In the genomic region with DNA sequence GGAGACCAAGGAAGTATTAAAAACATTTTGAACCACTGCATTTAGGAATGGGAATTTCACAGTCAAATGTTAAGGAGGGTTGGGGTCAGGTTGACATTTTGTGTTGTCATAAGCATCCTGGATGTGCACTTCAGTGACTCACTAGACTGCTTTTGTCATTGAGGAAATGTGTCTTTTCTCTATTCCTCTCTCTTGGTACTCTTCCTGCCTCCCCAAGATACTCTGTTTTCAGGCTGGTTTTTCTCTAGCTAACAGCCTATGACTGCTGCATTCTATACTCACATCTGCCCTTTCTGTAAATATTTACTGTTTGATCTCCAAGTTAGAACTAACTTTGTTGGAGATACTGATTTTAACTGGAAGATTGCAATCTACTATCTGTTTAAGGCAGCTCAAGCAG, we compare ENCODE assay signal across 1 cellular context.
TF ChIP-seq lines count a peak whose summit lies in the region.

No MANE protein-coding gene starts in this region.

TF ChIP-seq in IMR-90, 13 proteins besides CTCF, POLR2A, EP300 and RAD21:
- TF ChIP-seq NFE2L2 (IDR thresholded peaks at IDR 0.05; ENCODE audit: low read depth, low read length): no peak
- TF ChIP-seq, protein P1, sequence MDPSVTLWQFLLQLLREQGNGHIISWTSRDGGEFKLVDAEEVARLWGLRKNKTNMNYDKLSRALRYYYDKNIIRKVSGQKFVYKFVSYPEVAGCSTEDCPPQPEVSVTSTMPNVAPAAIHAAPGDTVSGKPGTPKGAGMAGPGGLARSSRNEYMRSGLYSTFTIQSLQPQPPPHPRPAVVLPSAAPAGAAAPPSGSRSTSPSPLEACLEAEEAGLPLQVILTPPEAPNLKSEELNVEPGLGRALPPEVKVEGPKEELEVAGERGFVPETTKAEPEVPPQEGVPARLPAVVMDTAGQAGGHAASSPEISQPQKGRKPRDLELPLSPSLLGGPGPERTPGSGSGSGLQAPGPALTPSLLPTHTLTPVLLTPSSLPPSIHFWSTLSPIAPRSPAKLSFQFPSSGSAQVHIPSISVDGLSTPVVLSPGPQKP (IDR thresholded peaks at IDR 0.05; ENCODE audit: borderline replicate concordance, low read depth, low read length): no peak
